Comparison of ENCODE assay signal across 26 cellular contexts in genomic region chr1:78712467-78712866, GRCh38.
"Had no signal": no experiment of that assay in that cellular context is flagged by ENCODE, and none has a peak within 500 bp of the region (broad histone marks: within the 10 kb centered on the region; RNA-seq: fewer than 3 reads in every experiment).

No MANE protein-coding gene starts in this region.

- H3K27me3 Mint-ChIP-seq: memory B cell; progenitor cell of endocrine pancreas; stimulated activated naive B cell treated with anti-CD40 and anti-IgM and Interleukin-4, amounts not matched to agents 10 μg/mL and 1 μg/mL and 100 μg/mL, for 72 hours; stimulated activated naive CD8-positive, alpha-beta T cell treated with anti-CD3 and anti-CD28 coated beads, Interleukin-15, Interleukin-2, amounts not matched to agents 100 ng/mL and 50 ng/mL, for 24 hours had no signal

- H3K27ac Mint-ChIP-seq: memory B cell; natural killer cell; progenitor cell of endocrine pancreas; stimulated activated naive B cell treated with anti-CD40 and anti-IgM and Interleukin-4, amounts not matched to agents 10 μg/mL and 1 μg/mL and 100 μg/mL, for 72 hours; stimulated activated naive CD8-positive, alpha-beta T cell treated with anti-CD3 and anti-CD28 coated beads, Interleukin-15, Interleukin-2, amounts not matched to agents 100 ng/mL and 50 ng/mL, for 24 hours had no signal

- H3K4me1 Mint-ChIP-seq: memory B cell; natural killer cell; stimulated activated naive B cell treated with anti-CD40 and anti-IgM and Interleukin-4, amounts not matched to agents 10 μg/mL and 1 μg/mL and 100 μg/mL, for 72 hours had no signal

- H3K9me3 Mint-ChIP-seq: memory B cell; stimulated activated naive B cell treated with anti-CD40 and anti-IgM and Interleukin-4, amounts not matched to agents 10 μg/mL and 1 μg/mL and 100 μg/mL, for 72 hours; stimulated activated naive CD8-positive, alpha-beta T cell treated with anti-CD3 and anti-CD28 coated beads, Interleukin-15, Interleukin-2, amounts not matched to agents 100 ng/mL and 50 ng/mL, for 24 hours had no signal

- H2AFZ ChIP-seq: parathyroid adenoma had no signal

- H3K27me3 ChIP-seq: esophagus squamous epithelium, heart right ventricle, right lobe of liver, transverse colon, vagina had no signal

- H3K4me3 Mint-ChIP-seq: memory B cell; natural killer cell; stimulated activated naive B cell treated with anti-CD40 and anti-IgM and Interleukin-4, amounts not matched to agents 10 μg/mL and 1 μg/mL and 100 μg/mL, for 72 hours; stimulated activated naive CD8-positive, alpha-beta T cell treated with anti-CD3 and anti-CD28 coated beads, Interleukin-15, Interleukin-2, amounts not matched to agents 100 ng/mL and 50 ng/mL, for 24 hours had no signal

- H3K79me2 ChIP-seq: parathyroid adenoma had no signal

- H3K9ac ChIP-seq: parathyroid adenoma had no signal

- DNase-seq: dermis blood vessel endothelial cell; effector memory CD4-positive, alpha-beta T cell; esophagus squamous epithelium; foreskin melanocyte; glutamatergic neuron; heart right ventricle; hippocampal formation; left cardiac atrium; natural killer cell; occipital lobe; right lobe of liver; small intestine; stimulated activated CD4-positive, alpha-beta T cell treated with anti-CD3 and anti-CD28 coated beads, Interleukin-15, amount 100 ng/mL, for 24 hours; stimulated activated CD4-positive, alpha-beta T cell treated with anti-CD3 and anti-CD28 coated beads, Interleukin-2, amount 100 ng/mL, for 48 hours; stimulated activated naive B cell treated with anti-CD40 and anti-IgM and Interleukin-4, amounts not matched to agents 10 μg/mL and 1 μg/mL and 100 μg/mL, for 72 hours; transverse colon had no signal

- ATAC-seq: heart right ventricle; left cardiac atrium; natural killer cell; right lobe of liver; stimulated activated naive B cell treated with anti-CD40 and anti-IgM and Interleukin-4, amounts not matched to agents 10 μg/mL and 1 μg/mL and 100 μg/mL, for 72 hours had no signal

- H3K4me3 ChIP-seq: coronary artery, esophagus squamous epithelium, heart right ventricle, lung, right lobe of liver, thoracic aorta, transverse colon, vagina had no signal

- H3K36me3 Mint-ChIP-seq: memory B cell; natural killer cell; stimulated activated naive B cell treated with anti-CD40 and anti-IgM and Interleukin-4, amounts not matched to agents 10 μg/mL and 1 μg/mL and 100 μg/mL, for 72 hours had no signal

- H3K9me3 ChIP-seq: esophagus squamous epithelium, heart right ventricle, right lobe of liver, thoracic aorta, transverse colon, vagina had no signal

- FAIRE-seq: endothelial cell of umbilical vein, islet of Langerhans, small intestine had no signal

- H3K4me1 ChIP-seq: esophagus squamous epithelium, heart right ventricle, parathyroid adenoma, right lobe of liver, transverse colon, vagina had no signal

- H3K27ac ChIP-seq: coronary artery, esophagus squamous epithelium, heart right ventricle, parathyroid adenoma, right lobe of liver, thoracic aorta, transverse colon, vagina had no signal

- H3K36me3 ChIP-seq: esophagus squamous epithelium, heart right ventricle, right lobe of liver, thoracic aorta, transverse colon, vagina had no signal
